2 cellular contexts compared by ENCODE assay signal in genomic region chr14:74563233-74563585, GRCh38.
TF ChIP-seq lines count a peak whose summit lies in the region.

No MANE protein-coding gene starts in this region.

TF ChIP-seq in A549, 52 proteins besides CTCF, POLR2A, EP300 and RAD21 (continued from another document):
- TF ChIP-seq BCL3 (IDR thresholded peaks at IDR 0.05) (no peak), HOXB5 (CRISPR knock-in tag; IDR thresholded peaks at IDR 0.05) (peak; percentile 86), POLR2AphosphoS2 (conservative IDR thresholded peaks at IDR 0.05; ENCODE audit: low read length) (no peak), JUNB (IDR thresholded peaks at IDR 0.05) (peak; percentile 54), CEBPB (IDR thresholded peaks at IDR 0.05) (peak; percentile 59 to 81; a peak in 3 of 4 replicates), JUN (IDR thresholded peaks at IDR 0.05) (0 out of 5 replicates have a peak, but pooled peaks of 1 of the 2 experiments have one; percentile 37), CBX2 (IDR thresholded peaks at IDR 0.05; ENCODE audit: borderline replicate concordance, low read depth) (no peak), SMC3 (IDR thresholded peaks at IDR 0.05) (no peak), GATA3 (IDR thresholded peaks at IDR 0.05; ENCODE audit: borderline replicate concordance) (peak; percentile 62; the same call in 1 of the 2 replicates), FOSL2 (IDR thresholded peaks at IDR 0.05) (0 out of 2 replicates have a peak, but pooled peaks have one; percentile 10), FOSL2 (CRISPR knock-in tag; IDR thresholded peaks at IDR 0.05) (peak; percentile 16; the same call in 1 of the 2 replicates), HMGXB4 (CRISPR knock-in tag; IDR thresholded peaks at IDR 0.05; ENCODE audit: borderline replicate concordance) (no peak)

TF ChIP-seq in IMR-90, 13 proteins besides CTCF, POLR2A, EP300 and RAD21 (continued from another document):
- TF ChIP-seq MXI1 (IDR thresholded peaks at IDR 0.05; ENCODE audit: borderline replicate concordance, low read depth, low read length) = no peak
- TF ChIP-seq MAFK (IDR thresholded peaks at IDR 0.05; ENCODE audit: low read depth, low read length) = no peak
- 0 out of 2 replicates have a peak, but pooled peaks have one; percentile 2 for TF ChIP-seq FOS (IDR thresholded peaks at IDR 0.05; ENCODE audit: low read depth, low read length)
- no peak for TF ChIP-seq CHD1 (IDR thresholded peaks at IDR 0.05; ENCODE audit: low read depth, low read length)
